Comparison of ENCODE assay signal across 9 cellular contexts in the genomic region with DNA sequence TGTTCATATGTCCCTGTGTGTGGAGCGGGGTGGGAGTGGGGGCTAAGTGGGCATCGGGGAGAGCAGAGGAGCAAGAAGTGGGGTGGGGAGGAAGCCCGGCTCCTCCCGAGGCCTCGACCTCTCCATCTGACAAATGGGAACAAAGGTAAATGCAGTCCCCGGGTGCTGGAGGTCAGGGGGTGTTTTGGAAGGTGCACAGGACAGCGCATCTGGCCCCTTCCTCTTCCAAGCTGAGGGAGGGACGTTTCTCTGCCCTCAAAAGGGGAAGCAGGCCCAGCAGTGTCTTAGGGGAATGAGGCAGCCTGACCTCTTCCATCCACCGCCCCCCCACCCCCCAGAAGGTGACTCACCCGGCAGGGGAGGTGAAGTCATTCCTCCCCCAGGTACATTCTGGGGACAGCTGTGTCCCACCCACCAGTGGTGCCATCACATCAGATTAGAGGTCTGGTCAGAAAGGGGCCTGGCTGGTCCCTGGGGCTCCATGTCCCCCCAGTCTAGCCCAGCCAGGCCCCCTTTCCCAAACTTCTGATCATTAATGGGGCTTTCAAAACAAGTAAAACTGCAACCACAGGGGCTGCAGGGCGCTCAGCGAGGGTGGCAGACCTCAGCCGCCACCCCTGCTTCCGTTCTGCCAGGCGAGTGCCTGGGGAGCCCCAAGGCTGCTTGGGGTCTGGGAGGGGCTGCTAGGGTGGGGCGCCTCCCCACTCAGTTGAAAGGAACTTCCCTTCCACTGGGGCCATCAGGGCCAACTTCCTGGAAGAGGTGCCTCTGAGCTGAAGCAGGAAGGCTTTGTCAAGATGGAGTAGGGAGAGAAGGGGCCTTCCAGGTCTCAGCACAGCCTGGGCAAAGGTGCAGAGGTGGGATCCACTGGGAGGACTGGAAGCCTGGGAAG. TPM values are rescaled to one million over a fixed set of nuclear protein-coding genes. Genes with fewer than 3 reads are reported as not detected.
A peak's percentile ranks its signal among the peaks of the same experiment; 100 is the strongest.
DNase-seq lines count a peak whose midpoint lies in the region; ATAC-seq, FAIRE-seq and TF ChIP-seq lines count a peak whose summit lies in the region.
"Had no signal": no experiment of that assay in that cellular context is flagged by ENCODE, and none has a peak within 500 bp of the region (broad histone marks: within the 10 kb centered on the region; RNA-seq: fewer than 3 reads in every experiment).

No MANE protein-coding gene starts in this region.

- H3K4me2 ChIP-seq in H1 (ENCODE audit: insufficient read depth in 1 of 2, low read depth in 2 of 2, low read length in 2 of 2) = no peak overlapping the region

- peaks cover 7 to 16% of the 10 kb centered on the region in 2 experiments for H4K20me1 ChIP-seq in H1 (replicated peaks in 1 of 2; ENCODE audit: control insufficient read depth in 1 of 2, insufficient read depth in 2 of 2, low read length in 2 of 2)

- no peak overlapping the region for H3K23ac ChIP-seq in H1 (ENCODE audit: insufficient read length)

- FAIRE-seq in H1 (lab: Jason Lieb, UNC) = no peak

- H3K27ac ChIP-seq in H1 (ENCODE audit: low read depth, low read length) = no peak overlapping the region
- H3K27ac ChIP-seq in sigmoid colon = peak overlapping the region in 3 of 4 donors; percentile 61 to 70 (median 62)

- H3K36me3 ChIP-seq in H1 (ENCODE audit: control insufficient read depth in 2 of 4, insufficient read depth in 4 of 4, low read length in 3 of 4) (peaks cover 7 to 27% (median 17%) of the 10 kb centered on the region in 4 experiments; a peak in 6 of 8 replicates), sigmoid colon (no peaks in the 10 kb centered on the region)

- no peak for TF ChIP-seq EP300 in H1 (IDR thresholded peaks at IDR 0.05; ENCODE audit: borderline replicate concordance in 1 of 2, low read depth in 2 of 2, low read length in 2 of 2)
- TF ChIP-seq EP300 in sigmoid colon (IDR thresholded peaks at IDR 0.05) = no peak

- 0 out of 2 replicates have a peak overlapping the region, but pooled peaks have one; percentile 27 for H2BK12ac ChIP-seq in H1 (ENCODE audit: low read depth, low read length)

- H3K79me2 ChIP-seq in H1 (ENCODE audit: control insufficient read depth in 1 of 2, insufficient read depth in 2 of 2, low read length in 2 of 2) = no peaks in the 10 kb centered on the region; a peak in 1 of 4 replicates

- no peak overlapping the region for H3K56ac ChIP-seq in H1 (replicated peaks; ENCODE audit: insufficient read length, low read depth, low read length)

- no peaks in the 10 kb centered on the region for H3K23me2 ChIP-seq in H1 (ENCODE audit: low read depth, low read length)

- no peak overlapping the region for H2AFZ ChIP-seq in H1 (ENCODE audit: low read length)

- H4K8ac ChIP-seq in H1 (ENCODE audit: extremely low read depth, insufficient read depth, low read length) = no peak overlapping the region

- no peak overlapping the region for H4K5ac ChIP-seq in H1 (ENCODE audit: insufficient read length, low read depth, low read length)

- no peak overlapping the region for H2BK120ac ChIP-seq in H1 (replicated peaks; ENCODE audit: low read depth, low read length)

- TF ChIP-seq RAD21 in H1 (IDR thresholded peaks at IDR 0.05 in 1 of 2, conservative IDR thresholded peaks at IDR 0.05 in 1 of 2; ENCODE audit: low read depth in 2 of 2, low read length in 2 of 2) = no peak

- H3K9me3 ChIP-seq in H1 (ENCODE audit: insufficient read depth in 2 of 2, low read depth in 1 of 2, low read length in 1 of 2) (peaks cover 0 to 2% of the 10 kb centered on the region in 2 experiments; a peak in 1 of 4 replicates), sigmoid colon (no peaks in the 10 kb centered on the region)

- H2BK20ac ChIP-seq in H1 (ENCODE audit: low read length) = no peak overlapping the region

- H3K4me1 ChIP-seq in H1 (replicated peaks in 1 of 4; ENCODE audit: control insufficient read depth in 3 of 4, insufficient read depth in 4 of 4, low read length in 3 of 4) (peaks cover 0 to 31% (median 10%) of the 10 kb centered on the region in 4 experiments; a peak in 6 of 7 replicates), sigmoid colon (peaks cover 0 to 24% (median 6%) of the 10 kb centered on the region in 4 donors)

- POLR2A ChIA-PET in H1 (lab: Charles Lee; ENCODE audit: partially characterized antibody) = interaction anchor here (1.5 to 8.2 kb wide), 2 partner anchors 11 to 56 kb away, joined by 5 to 68 read pairs; no protein-coding TSS in a partner anchor

- peak; percentile 44 for ATAC-seq in GM18909 (IDR thresholded peaks at IDR 0.05; ENCODE audit: poor library complexity, unreplicated experiment)

- CTCF ChIA-PET in H1 (lab: Charles Lee; ENCODE audit: partially characterized antibody) = interaction anchor here (0.5 kb wide), 1 partner anchor 63 kb away, joined by 3 read pairs; no protein-coding TSS in a partner anchor

- TF ChIP-seq POLR2A in H1 (IDR thresholded peaks at IDR 0.05; ENCODE audit: control extremely low read depth in 1 of 2, low read depth in 2 of 2, low read length in 2 of 2) = no peak; a peak in 1 of 3 replicates
- no peak for TF ChIP-seq POLR2A in sigmoid colon (IDR thresholded peaks at IDR 0.05)

- H3K79me1 ChIP-seq in H1 (ENCODE audit: low read depth, low read length) = no peaks in the 10 kb centered on the region

- no peak overlapping the region for H4K91ac ChIP-seq in H1 (replicated peaks; ENCODE audit: insufficient read length, low read length)

- DNase-seq in M059J (ENCODE audit: low read depth) = peak; percentile 78
- DNase-seq in activated CD4-positive, alpha-beta T cell treated with anti-CD3 and anti-CD28 coated beads, Interleukin-2, amount 50 U/mL, for 4 hours = peak; percentile 61 to 71
- no peak for DNase-seq in H1 (ENCODE audit: low read depth in 1 of 2, low spot score in 2 of 2)
- no peak for DNase-seq in sigmoid colon
- no peak for DNase-seq in SW 1271 (lab: John Stamatoyannopoulos, UW)
- DNase-seq in 8988T = no peak
- DNase-seq in cerebellar cortex (ENCODE audit: low spot score) = no peak

- no peak overlapping the region; the same call in 1 of the 2 replicates for H2BK15ac ChIP-seq in H1 (ENCODE audit: low read length)

- TF ChIP-seq CTCF in H1 (IDR thresholded peaks at IDR 0.05; ENCODE audit: control extremely low read depth in 1 of 3, insufficient read depth in 1 of 3, low read depth in 1 of 3, low read length in 3 of 3) (no peak), sigmoid colon (IDR thresholded peaks at IDR 0.05) (no peak)

- no peak overlapping the region for H3K14ac ChIP-seq in H1 (ENCODE audit: insufficient read length)

- H3K27me3 ChIP-seq in H1 (replicated peaks in 1 of 4; ENCODE audit: control insufficient read depth in 3 of 4, extremely low read depth in 1 of 4, insufficient read depth in 3 of 4, low read length in 3 of 4) (no peaks in the 10 kb centered on the region), sigmoid colon (peaks cover 0 to 47% (median 23%) of the 10 kb centered on the region in 3 donors)

- WGBS in H1 (ENCODE audit: extremely low coverage in 1 of 2, insufficient coverage in 1 of 2, insufficient read length in 1 of 2, insufficient replicate concordance in 2 of 2, low coverage in 1 of 2, low lambda C conversion rate in 2 of 2, missing lambda C conversion rate in 1 of 2), 2 experiments = 78% methylated on average over 13 of the region's 16 CpGs; no CpG with 5 or more reads in 1 of the 2 experiments
- WGBS in sigmoid colon, 2 donors = 34 to 43% methylated on average over 16 of the region's 16 CpGs

- H2BK5ac ChIP-seq in H1 (ENCODE audit: low read depth, low read length) = peak overlapping the region; percentile 49; the same call in 1 of the 2 replicates

- intact Hi-C loops in sigmoid colon (cut with DNase I) = no loop called here

- H3K4ac ChIP-seq in H1 (replicated peaks; ENCODE audit: insufficient read length, low read depth, low read length) = no peak overlapping the region

- H3K4me3 ChIP-seq in H1 (ENCODE audit: extremely low read depth in 1 of 4, insufficient read depth in 2 of 4, low read depth in 3 of 4, low read length in 4 of 4) = no peak overlapping the region
- H3K4me3 ChIP-seq in sigmoid colon = no peak overlapping the region

- H3K9ac ChIP-seq in H1 (replicated peaks in 1 of 4; ENCODE audit: extremely low read depth in 1 of 4, low read depth in 3 of 4, low read length in 3 of 4) = no peak overlapping the region

- peak overlapping the region; percentile 60 for H3K18ac ChIP-seq in H1 (ENCODE audit: extremely low read depth, low read length)

- H2AK5ac ChIP-seq in H1 (ENCODE audit: low read depth, low read length) = 0 out of 2 replicates have a peak overlapping the region, but pooled peaks have one; percentile 53

RNA-seq across cellular contexts. Expression of a gene that starts 10.7 kb away (rescaled TPM):
- total RNA-seq in M059J (2014; rRNA removed; shearing (Covaris generic)) = 4.9 and 11.9 TPM in 2 replicates
- total RNA-seq in H1 (2021; fragmentation: NEBNext Ultra II Directional; extraction: Animal tissue kit (Norgen Biotek cat#: 25700)) = 28.9 and 31.6 TPM in 2 replicates
- polyA plus RNA-seq in H1 (2011; rRNA removed) (35.6 and 53.0 TPM in 2 replicates), sigmoid colon (10 to 100 TPM in 2 of 3 donors, 1 to 10 TPM in 1; 9.2 to 34.5 (median 14.4) TPM)
- polyA plus RNA-seq in H1 (2011; cell fraction: cytosol; rRNA removed) = 34.6 TPM
- 59.9 TPM for polyA plus RNA-seq in H1 (2011; cell fraction: nucleus; rRNA removed)
- polyA plus RNA-seq in H1 (2012, experiment 1 of 2) = 25.2 to 37.3 TPM (median 35.0 TPM) in 4 replicates
- 31.6 TPM for polyA plus RNA-seq in H1 (2012, experiment 2 of 2)
- polyA plus RNA-seq in H1 (2013, experiment 1 of 2) = 26.6 TPM
- polyA plus RNA-seq in H1 (2013, experiment 2 of 2) = 29.4 TPM
- 15.4 and 17.4 TPM in 2 replicates for polyA minus RNA-seq in H1 (2011; rRNA and poly(A)+ RNA removed)
- polyA minus RNA-seq in H1 (2011; cell fraction: cytosol; rRNA and poly(A)+ RNA removed) = 36.6 TPM
- 37.5 TPM for polyA minus RNA-seq in H1 (2011; cell fraction: nucleus; rRNA and poly(A)+ RNA removed)
- 1 to 10 TPM; 1.8 to 5.8 (median 5.3) TPM for total RNA-seq in sigmoid colon

RNA-seq across cellular contexts. Expression of a gene that starts 25.0 kb away (rescaled TPM):
- 18.8 and 39.0 TPM in 2 replicates for total RNA-seq in M059J (2014; rRNA removed; shearing (Covaris generic))
- total RNA-seq in H1 (2021; fragmentation: NEBNext Ultra II Directional; extraction: Animal tissue kit (Norgen Biotek cat#: 25700)) = 42.3 and 45.2 TPM in 2 replicates
- polyA plus RNA-seq in H1 (2011; rRNA removed) (36.8 and 60.5 TPM in 2 replicates), sigmoid colon (10 to 100 TPM in 2 of 3 donors, 1 to 10 TPM in 1; 9.6 to 25.9 (median 11.3) TPM)
- 40.8 TPM for polyA plus RNA-seq in H1 (2011; cell fraction: cytosol; rRNA removed)
- 163 TPM for polyA plus RNA-seq in H1 (2011; cell fraction: nucleus; rRNA removed)
- 30.5 to 38.9 TPM (median 37.6 TPM) in 4 replicates for polyA plus RNA-seq in H1 (2012, experiment 1 of 2)
- 34.5 TPM for polyA plus RNA-seq in H1 (2012, experiment 2 of 2)
- 25.6 TPM for polyA plus RNA-seq in H1 (2013, experiment 1 of 2)
- 21.6 TPM for polyA plus RNA-seq in H1 (2013, experiment 2 of 2)
- 10.4 and 12.6 TPM in 2 replicates for polyA minus RNA-seq in H1 (2011; rRNA and poly(A)+ RNA removed)
- 21.5 TPM for polyA minus RNA-seq in H1 (2011; cell fraction: cytosol; rRNA and poly(A)+ RNA removed)
- polyA minus RNA-seq in H1 (2011; cell fraction: nucleus; rRNA and poly(A)+ RNA removed) = 25.1 TPM
- 10 to 100 TPM; 17.8 to 24.6 (median 22.1) TPM for total RNA-seq in sigmoid colon

RNA-seq across cellular contexts. Expression of a gene that starts 28.5 kb away (rescaled TPM):
- 7.9 and 11.2 TPM in 2 replicates for total RNA-seq in M059J (2014; rRNA removed; shearing (Covaris generic))
- 4.9 and 5.7 TPM in 2 replicates for total RNA-seq in H1 (2021; fragmentation: NEBNext Ultra II Directional; extraction: Animal tissue kit (Norgen Biotek cat#: 25700))
- polyA plus RNA-seq in H1 (2011; rRNA removed) (2.2 and 3.1 TPM in 2 replicates), sigmoid colon (10 to 100 TPM in 1 of 3 donors, 1 to 10 TPM in 2; 8.1 to 19.6 (median 9.6) TPM)
- polyA plus RNA-seq in H1 (2011; cell fraction: cytosol; rRNA removed) = 3.1 TPM
- polyA plus RNA-seq in H1 (2011; cell fraction: nucleus; rRNA removed) = 7.4 TPM
- 3.0 to 4.0 TPM (median 3.7 TPM) in 4 replicates for polyA plus RNA-seq in H1 (2012, experiment 1 of 2)
- polyA plus RNA-seq in H1 (2012, experiment 2 of 2) = 2.0 TPM
- polyA plus RNA-seq in H1 (2013, experiment 1 of 2) = 2.6 TPM
- polyA plus RNA-seq in H1 (2013, experiment 2 of 2) = 2.5 TPM
- 2.8 and 3.1 TPM in 2 replicates for polyA minus RNA-seq in H1 (2011; rRNA and poly(A)+ RNA removed)
- 2.8 TPM for polyA minus RNA-seq in H1 (2011; cell fraction: cytosol; rRNA and poly(A)+ RNA removed)
- 6.4 TPM for polyA minus RNA-seq in H1 (2011; cell fraction: nucleus; rRNA and poly(A)+ RNA removed)
- 10 to 100 TPM in 2 of 4 donors, 1 to 10 TPM in 2; 6.4 to 22.4 (median 11.8) TPM for total RNA-seq in sigmoid colon

RNA-seq across cellular contexts. Expression of a gene that starts 54.1 kb away (rescaled TPM):
- total RNA-seq in M059J (2014; rRNA removed; shearing (Covaris generic)) = not detected in 2 replicates
- not detected in 2 replicates for total RNA-seq in H1 (2021; fragmentation: NEBNext Ultra II Directional; extraction: Animal tissue kit (Norgen Biotek cat#: 25700))
- not detected in 2 replicates for polyA plus RNA-seq in H1 (2011; rRNA removed)
- polyA plus RNA-seq in H1 (2011; cell fraction: cytosol; rRNA removed) = not detected
- polyA plus RNA-seq in H1 (2011; cell fraction: nucleus; rRNA removed) = not detected
- not detected in 4 replicates for polyA plus RNA-seq in H1 (2012, experiment 1 of 2)
- polyA plus RNA-seq in H1 (2012, experiment 2 of 2) = not detected
- not detected for polyA plus RNA-seq in H1 (2013, experiment 1 of 2)
- not detected for polyA plus RNA-seq in H1 (2013, experiment 2 of 2)
- not detected in 2 replicates for polyA minus RNA-seq in H1 (2011; rRNA and poly(A)+ RNA removed)
- not detected for polyA minus RNA-seq in H1 (2011; cell fraction: cytosol; rRNA and poly(A)+ RNA removed)
- not detected for polyA minus RNA-seq in H1 (2011; cell fraction: nucleus; rRNA and poly(A)+ RNA removed)
- total RNA-seq in sigmoid colon = not detected
- polyA plus RNA-seq in sigmoid colon = not detected
- total RNA-seq: SK-MEL-5 had no signal

Comparison
In these comparisons a context has a peak if more than half of its experiments do, and no peak if none do; other contexts are left out.
1. DNase-seq: peak in M059J (single experiment) and activated CD4-positive, alpha-beta T cell treated with anti-CD3 and anti-CD28 coated beads, Interleukin-2, amount 50 U/mL, for 4 hours (2 of 2); none in H1 (0 of 2), sigmoid colon (single experiment), SW 1271 (0 of 2), 8988T (single experiment) and cerebellar cortex (single experiment).